Comparison of ENCODE assay signal across 1 cellular context in genomic region chr18:50315100-50315871, GRCh38.
TF ChIP-seq lines count a peak whose summit lies in the region.

No MANE protein-coding gene starts in this region.

TF ChIP-seq in GM12878, 131 proteins besides CTCF, POLR2A, EP300 and RAD21 (continued from another document):
- TF ChIP-seq KAT2A (conservative IDR thresholded peaks at IDR 0.05; ENCODE audit: control insufficient read depth, low read depth, low read length): no peak
- TF ChIP-seq E2F4 (IDR thresholded peaks at IDR 0.05; ENCODE audit: low read depth, low read length): no peak
- no peak for TF ChIP-seq HDAC6 (IDR thresholded peaks at IDR 0.05; ENCODE audit: unreplicated experiment)
- TF ChIP-seq CEBPB (IDR thresholded peaks at IDR 0.05; ENCODE audit: borderline replicate concordance in 1 of 2, low read depth in 2 of 2, low read length in 2 of 2): no peak
- no peak for TF ChIP-seq ZNF274 (IDR thresholded peaks at IDR 0.05; ENCODE audit: insufficient read depth, insufficient read length)
- TF ChIP-seq POU2F2 (IDR thresholded peaks at IDR 0.05; ENCODE audit: borderline replicate concordance, low read depth, low read length): peak; percentile 64; the same call in 2 of the 3 replicates
- no peak for TF ChIP-seq ZNF622 (IDR thresholded peaks at IDR 0.05)
- TF ChIP-seq ZZZ3 (IDR thresholded peaks at IDR 0.05; ENCODE audit: control insufficient read depth, insufficient read length, low read depth): no peak
- peak; percentile 60; the same call in 1 of the 2 replicates for TF ChIP-seq TCF12 (IDR thresholded peaks at IDR 0.05; ENCODE audit: low read depth, low read length)
- TF ChIP-seq RELA (IDR thresholded peaks at IDR 0.05; ENCODE audit: borderline replicate concordance, partially characterized antibody): no peak
- TF ChIP-seq EZH2 (IDR thresholded peaks at IDR 0.05; ENCODE audit: borderline replicate concordance, control insufficient read depth, low read depth, low read length): no peak
- no peak for TF ChIP-seq HDGF (IDR thresholded peaks at IDR 0.05)
- no peak; the same call in 1 of the 2 replicates for TF ChIP-seq CHD1 (IDR thresholded peaks at IDR 0.05; ENCODE audit: low read depth, low read length)
- no peak for TF ChIP-seq IRF5 (IDR thresholded peaks at IDR 0.05; ENCODE audit: borderline replicate concordance)
- no peak for TF ChIP-seq RBBP5 (conservative IDR thresholded peaks at IDR 0.05)
- no peak for TF ChIP-seq ETV6 (conservative IDR thresholded peaks at IDR 0.05 in 1 of 2, IDR thresholded peaks at IDR 0.05 in 1 of 2; ENCODE audit: borderline replicate concordance in 1 of 2, low read depth in 1 of 2)
- no peak for TF ChIP-seq ZSCAN29 (IDR thresholded peaks at IDR 0.05)
- TF ChIP-seq SREBF1 (IDR thresholded peaks at IDR 0.05; ENCODE audit: low read length): peak; percentile 43; the same call in 1 of the 2 replicates
- no peak for TF ChIP-seq BCLAF1 (IDR thresholded peaks at IDR 0.05)
